7 cellular contexts compared by ENCODE assay signal in the genomic region with DNA sequence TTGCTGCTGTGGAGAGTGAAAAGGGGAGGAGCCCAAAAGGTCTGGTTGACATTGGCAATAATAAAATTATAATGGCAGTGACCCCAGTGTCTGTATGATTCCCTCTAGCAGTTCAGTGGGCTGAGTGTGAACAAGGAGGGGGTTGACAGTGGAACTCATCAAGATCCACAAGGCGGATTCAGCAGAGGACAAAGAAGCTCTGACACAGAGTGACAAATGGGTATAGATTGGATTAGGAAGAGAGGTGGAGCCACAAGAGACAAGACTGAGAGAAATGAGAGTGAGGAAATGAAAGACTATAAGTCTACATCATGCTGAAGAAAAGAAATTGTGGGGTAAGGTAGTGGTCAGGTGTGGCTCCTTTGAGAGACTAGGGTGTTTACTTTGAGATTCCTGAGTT.
"Had no signal": no experiment of that assay in that cellular context is flagged by ENCODE, and none has a peak within 500 bp of the region (broad histone marks: within the 10 kb centered on the region; RNA-seq: fewer than 3 reads in every experiment).

No MANE protein-coding gene starts in this region.

- H3K27ac ChIP-seq: GM23248 had no signal

- H3K36me3 ChIP-seq: HAP-1 had no signal

- ATAC-seq: HCT116 had no signal

- H2AFZ ChIP-seq: GM23248 had no signal

- FAIRE-seq: HTR-8/SVneo had no signal

- H3K9me3 ChIP-seq: HAP-1 had no signal

- DNase-seq: GM23248, H7, HFFc6, KG1 had no signal

- H3K4me3 ChIP-seq: GM23248, HAP-1 had no signal

- H3K9ac ChIP-seq: GM23248 had no signal
